Comparison of ENCODE assay signal across 22 cellular contexts in the genomic region with DNA sequence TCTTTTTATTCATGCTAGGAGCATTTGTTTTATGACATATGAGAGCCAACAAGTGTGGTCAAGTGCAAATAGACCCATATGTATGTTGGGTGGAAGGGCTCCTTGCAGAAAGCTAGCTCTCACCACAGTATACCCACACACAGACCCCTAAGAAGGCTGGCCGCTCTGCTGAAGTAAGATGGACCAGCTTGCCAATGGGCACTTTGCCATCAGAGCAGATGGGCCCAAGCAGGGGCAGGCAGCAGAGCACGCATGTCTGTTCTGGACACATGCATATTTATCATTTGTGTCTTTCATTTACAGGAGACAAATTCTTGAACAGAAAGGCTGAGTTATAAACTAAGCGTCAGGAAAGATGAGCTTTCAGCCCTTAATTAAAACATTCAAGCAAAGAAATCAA.
DNase-seq lines count a peak whose midpoint lies in the region; TF ChIP-seq lines count a peak whose summit lies in the region.
"Had no signal": no experiment of that assay in that cellular context is flagged by ENCODE, and none has a peak within 500 bp of the region (broad histone marks: within the 10 kb centered on the region; RNA-seq: fewer than 3 reads in every experiment).

No MANE protein-coding gene starts in this region.

- H3K27me3 ChIP-seq in uterus, result no peaks in the 10 kb centered on the region
- no peaks in the 10 kb centered on the region for H3K27me3 ChIP-seq in sigmoid colon
- H3K27me3 ChIP-seq: BLaER1 treated with 17β-estradiol and CSF1 and Interleukin-3, amounts not matched to agents 10 nM and 100 nM; breast epithelium; Peyer's patch had no signal

- no peaks in the 10 kb centered on the region for H3K36me3 ChIP-seq in uterus
- no peaks in the 10 kb centered on the region for H3K36me3 ChIP-seq in sigmoid colon
- H3K36me3 ChIP-seq: BLaER1 treated with 17β-estradiol and CSF1 and Interleukin-3, amounts not matched to agents 10 nM and 100 nM; breast epithelium; Peyer's patch; thoracic aorta had no signal

- no peak overlapping the region for H3K27ac ChIP-seq in uterus
- no peak overlapping the region for H3K27ac ChIP-seq in sigmoid colon
- H3K27ac ChIP-seq: BLaER1 treated with 17β-estradiol and CSF1 and Interleukin-3, amounts not matched to agents 10 nM and 100 nM; breast epithelium; Peyer's patch; thoracic aorta had no signal

- TF ChIP-seq EP300 in sigmoid colon (IDR thresholded peaks at IDR 0.05), result no peak

- H3K4me1 ChIP-seq in uterus (no peaks in the 10 kb centered on the region), sigmoid colon (no peaks in the 10 kb centered on the region)
- H3K4me1 ChIP-seq: BLaER1 treated with 17β-estradiol and CSF1 and Interleukin-3, amounts not matched to agents 10 nM and 100 nM; breast epithelium; Peyer's patch had no signal

- no peak for TF ChIP-seq POLR2A in uterus (IDR thresholded peaks at IDR 0.05)
- no peak for TF ChIP-seq POLR2A in sigmoid colon (IDR thresholded peaks at IDR 0.05)

- DNase-seq in DMS 273 (lab: John Stamatoyannopoulos, UW; ENCODE audit: unreplicated experiment) (peak; percentile 76), NCI-H446 (lab: John Stamatoyannopoulos, UW) (peak; percentile 75 to 93), cerebellum (ENCODE audit: low spot score) (peak; percentile 75), medulla oblongata (ENCODE audit: extremely low spot score) (peak; percentile 31), GM03348 (ENCODE audit: low spot score) (no peak), uterus (no peak), sigmoid colon (no peak), GM20000 (ENCODE audit: low spot score) (no peak)
- DNase-seq: activated CD8-positive, alpha-beta memory T cell treated with anti-CD3 and anti-CD28 coated beads for 24 hours; activated naive CD4-positive, alpha-beta T cell; activated T-cell treated with anti-CD3 and anti-CD28 coated beads, Interleukin-2, amount 50 U/mL, for 4 hours; EL; HCEC 1CT; left colon; mesendoderm; NCI-H510A; Peyer's patch; stimulated activated CD4-positive, alpha-beta T cell treated with anti-CD3 and anti-CD28 coated beads, Interleukin-4, amount 100 ng/mL, for 1 hour; T-helper 17 cell had no signal

- intact Hi-C loops in uterus (cut with DNase I; ENCODE audit: low total_unique reads), result no loop called here
- intact Hi-C loops in sigmoid colon (cut with DNase I), result no loop called here

- H3K4me3 ChIP-seq in uterus (no peak overlapping the region), sigmoid colon (no peak overlapping the region)
- H3K4me3 ChIP-seq: BLaER1 treated with 17β-estradiol and CSF1 and Interleukin-3, amounts not matched to agents 10 nM and 100 nM; breast epithelium; Peyer's patch; thoracic aorta had no signal

- H3K9me3 ChIP-seq in uterus, result no peaks in the 10 kb centered on the region
- no peaks in the 10 kb centered on the region for H3K9me3 ChIP-seq in sigmoid colon
- H3K9me3 ChIP-seq: BLaER1 treated with 17β-estradiol and CSF1 and Interleukin-3, amounts not matched to agents 10 nM and 100 nM; breast epithelium; Peyer's patch; thoracic aorta had no signal

- no peak for TF ChIP-seq CTCF in uterus (IDR thresholded peaks at IDR 0.05)
- TF ChIP-seq CTCF in sigmoid colon (IDR thresholded peaks at IDR 0.05), result no peak
- TF ChIP-seq CTCF in GM20000 (IDR thresholded peaks at IDR 0.05; ENCODE audit: extremely low read depth, missing control alignments), result no peak

- 72 to 73% methylated on average over 3 of the region's 3 CpGs for WGBS in sigmoid colon, 2 donors

Comparison
In these comparisons a context has a peak if more than half of its experiments do, and no peak if none do; other contexts are left out.
1. DNase-seq: peak in DMS 273 (single experiment), NCI-H446 (2 of 2), cerebellum (single experiment) and medulla oblongata (single experiment); none in GM03348 (single experiment), uterus (0 of 2), sigmoid colon (single experiment) and GM20000 (single experiment).